In genomic region chr7:24899905-24900304, GRCh38 we compare ENCODE assay signal across 12 cellular contexts.
DNase-seq lines count a peak whose midpoint lies in the region; ATAC-seq, FAIRE-seq and TF ChIP-seq lines count a peak whose summit lies in the region.
"Had no signal": no experiment of that assay in that cellular context is flagged by ENCODE, and none has a peak within 500 bp of the region (broad histone marks: within the 10 kb centered on the region; RNA-seq: fewer than 3 reads in every experiment).

No MANE protein-coding gene starts in this region.

- FAIRE-seq in GM12892 (lab: Jason Lieb, UNC) = no peak
- FAIRE-seq: A204.1 had no signal

- H3K9me3 Mint-ChIP-seq in activated CD8-positive, alpha-beta memory T cell treated with anti-CD3 and anti-CD28 coated beads, Interleukin-2, amount 10 ng/mL, durations not matched to agents 7 days and 5 days (ENCODE audit: low read depth) = no peaks in the 10 kb centered on the region
- no peaks in the 10 kb centered on the region for H3K9me3 Mint-ChIP-seq in natural killer cell
- H3K9me3 Mint-ChIP-seq: nephron had no signal

- ATAC-seq in activated CD8-positive, alpha-beta memory T cell treated with anti-CD3 and anti-CD28 coated beads, Interleukin-2, amount 10 ng/mL, durations not matched to agents 7 days and 5 days = no peak
- ATAC-seq in GM21825 (IDR thresholded peaks at IDR 0.05; ENCODE audit: unreplicated experiment) = peak; percentile 51
- peak; percentile 50 for ATAC-seq in HG03342 (IDR thresholded peaks at IDR 0.05; ENCODE audit: unreplicated experiment)
- ATAC-seq in natural killer cell = no peak

- peaks cover 12% of the 10 kb centered on the region for H3K36me3 Mint-ChIP-seq in activated CD8-positive, alpha-beta memory T cell treated with anti-CD3 and anti-CD28 coated beads, Interleukin-2, amount 10 ng/mL, durations not matched to agents 7 days and 5 days
- H3K36me3 Mint-ChIP-seq in natural killer cell = no peaks in the 10 kb centered on the region

- TF ChIP-seq CTCF in natural killer cell (IDR thresholded peaks at IDR 0.05) = no peak

- H3K4me1 Mint-ChIP-seq in activated CD8-positive, alpha-beta memory T cell treated with anti-CD3 and anti-CD28 coated beads, Interleukin-2, amount 10 ng/mL, durations not matched to agents 7 days and 5 days = peaks cover 77% of the 10 kb centered on the region
- peaks cover 78 to 83% of the 10 kb centered on the region in 2 donors for H3K4me1 Mint-ChIP-seq in natural killer cell
- H3K4me1 Mint-ChIP-seq: nephron had no signal

- TF ChIP-seq POLR2A in GM12892 (IDR thresholded peaks at IDR 0.05; ENCODE audit: low read depth, low read length) = no peak

- H3K4me3 Mint-ChIP-seq in activated CD8-positive, alpha-beta memory T cell treated with anti-CD3 and anti-CD28 coated beads, Interleukin-2, amount 10 ng/mL, durations not matched to agents 7 days and 5 days = no peak overlapping the region
- H3K4me3 Mint-ChIP-seq in natural killer cell = no peak overlapping the region
- H3K4me3 Mint-ChIP-seq: nephron had no signal

- DNase-seq in activated CD8-positive, alpha-beta memory T cell treated with anti-CD3 and anti-CD28 coated beads, Interleukin-2, amount 10 ng/mL, durations not matched to agents 7 days and 5 days = no peak
- no peak for DNase-seq in activated CD8-positive, alpha-beta memory T cell treated with anti-CD3 and anti-CD28 coated beads, Interleukin-2, amount 50 U/mL, for 4 hours
- no peak for DNase-seq in natural killer cell
- DNase-seq in GM19238 (ENCODE audit: insufficient read length, low spot score) = no peak
- DNase-seq in GM12892 (ENCODE audit: insufficient read length) = no peak
- no peak for DNase-seq in midbrain (lab: John Stamatoyannopoulos, UW)
- DNase-seq: adrenal gland, tibial artery had no signal

- peak overlapping the region; percentile 61 for H3K27ac Mint-ChIP-seq in activated CD8-positive, alpha-beta memory T cell treated with anti-CD3 and anti-CD28 coated beads, Interleukin-2, amount 10 ng/mL, durations not matched to agents 7 days and 5 days
- H3K27ac Mint-ChIP-seq in natural killer cell = peak overlapping the region; percentile 20 to 84
- H3K27ac Mint-ChIP-seq: nephron had no signal

- intact Hi-C loops in natural killer cell (cut with micrococcal nuclease) = no loop called here

- H3K27me3 Mint-ChIP-seq in activated CD8-positive, alpha-beta memory T cell treated with anti-CD3 and anti-CD28 coated beads, Interleukin-2, amount 10 ng/mL, durations not matched to agents 7 days and 5 days = no peaks in the 10 kb centered on the region
- no peaks in the 10 kb centered on the region for H3K27me3 Mint-ChIP-seq in natural killer cell (ENCODE audit: low read depth in 2 of 2)

- CTCF ChIA-PET in activated CD8-positive, alpha-beta memory T cell treated with anti-CD3 and anti-CD28 coated beads, Interleukin-2, amount 10 ng/mL, durations not matched to agents 7 days and 5 days (lab: Charles Lee) = interaction anchor here (1.2 to 3.0 kb wide), 4 partner anchors 46 to 170 kb away, joined by 3 to 13 read pairs (median 4); no protein-coding TSS in a partner anchor

Comparison
In these comparisons a context has a peak if more than half of its experiments do, and no peak if none do; other contexts are left out.
1. ATAC-seq: peak in GM21825 (single experiment) and HG03342 (single experiment); none in activated CD8-positive, alpha-beta memory T cell treated with anti-CD3 and anti-CD28 coated beads, Interleukin-2, amount 10 ng/mL, durations not matched to agents 7 days and 5 days (single experiment) and natural killer cell (0 of 3).